In the genomic region with DNA sequence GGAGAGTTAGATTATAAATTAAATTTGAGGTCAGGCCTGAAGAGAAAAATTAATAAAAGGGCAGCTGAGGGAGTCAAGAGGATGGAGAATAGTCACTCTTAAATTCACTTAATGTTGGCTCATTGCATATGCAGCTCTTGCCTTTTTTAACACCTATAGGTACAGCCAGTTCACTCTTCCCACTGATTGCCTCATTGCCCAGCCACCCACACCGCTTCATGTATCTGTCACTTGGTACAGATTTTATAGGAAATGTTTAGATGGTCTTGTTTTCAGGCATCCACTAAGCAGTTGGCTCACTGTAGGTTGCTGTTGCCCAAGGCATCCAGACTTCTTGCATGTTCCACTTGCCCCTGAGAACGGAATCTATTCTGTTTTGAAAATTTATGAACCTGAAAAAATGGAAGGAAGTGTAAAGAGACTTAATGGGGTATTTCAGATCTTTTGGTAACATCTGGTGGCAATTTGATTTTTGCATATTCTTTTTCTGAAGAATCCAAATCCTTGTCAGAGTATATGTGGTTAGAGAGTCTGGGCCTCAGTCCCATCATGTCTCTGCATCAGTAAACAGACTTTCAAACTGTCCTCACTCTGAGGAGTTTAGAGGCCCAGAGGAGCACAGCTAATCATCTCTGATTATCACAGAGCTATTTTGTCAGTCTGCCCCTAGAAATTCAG, we compare ENCODE assay signal across 11 cellular contexts.
DNase-seq lines count a peak whose midpoint lies in the region; ATAC-seq lines count a peak whose summit lies in the region.
"Had no signal": no experiment of that assay in that cellular context is flagged by ENCODE, and none has a peak within 500 bp of the region (broad histone marks: within the 10 kb centered on the region; RNA-seq: fewer than 3 reads in every experiment).

No MANE protein-coding gene starts in this region.

- peak overlapping the region; percentile 81 to 85 for H3K27ac Mint-ChIP-seq in T-cell
- H3K27ac Mint-ChIP-seq in central memory CD8-positive, alpha-beta T cell (ENCODE audit: low read depth): peak overlapping the region; percentile 73

- DNase-seq in T-cell (peak in 1 of 34 experiments; percentile 4), 8988T (no peak)
- DNase-seq in central memory CD8-positive, alpha-beta T cell (ENCODE audit: low spot score in 2 of 2): no peak
- DNase-seq in stimulated activated CD4-positive, alpha-beta T cell treated with anti-CD3 and anti-CD28 coated beads, Interleukin-4, amount 100 ng/mL, for 48 hours (ENCODE audit: low read depth in 2 of 2): peak; percentile 16 to 25
- DNase-seq: NCI-H1930, SHP77 treated with DMSO at 0.1 percent for 48 hours had no signal

- peak overlapping the region; percentile 36; the same call in 1 of the 2 replicates for H3K4me3 ChIP-seq in GM08714 (ENCODE audit: low read length)
- H3K4me3 ChIP-seq: smooth muscle cell had no signal

- H3K4me3 Mint-ChIP-seq in T-cell: peak overlapping the region; percentile 32 to 63 (median 34)
- peak overlapping the region; percentile 55 for H3K4me3 Mint-ChIP-seq in central memory CD8-positive, alpha-beta T cell

- no peaks in the 10 kb centered on the region for H3K36me3 Mint-ChIP-seq in T-cell
- peaks cover 7% of the 10 kb centered on the region for H3K36me3 Mint-ChIP-seq in central memory CD8-positive, alpha-beta T cell (ENCODE audit: insufficient read depth)

- no peaks in the 10 kb centered on the region for H3K9me3 Mint-ChIP-seq in T-cell
- H3K9me3 Mint-ChIP-seq in central memory CD8-positive, alpha-beta T cell: no peaks in the 10 kb centered on the region

- CTCF ChIA-PET in T-cell (lab: Charles Lee): no interaction called here

- ATAC-seq in T-cell (replicated peaks in 1 of 4) (no peak), GM21737 (IDR thresholded peaks at IDR 0.05; ENCODE audit: unreplicated experiment) (no peak), GM21381 (IDR thresholded peaks at IDR 0.05; ENCODE audit: unreplicated experiment) (no peak), HG02973 (IDR thresholded peaks at IDR 0.05; ENCODE audit: unreplicated experiment) (no peak)
- ATAC-seq in central memory CD8-positive, alpha-beta T cell (replicated peaks; ENCODE audit: extremely low read depth, poor library complexity, severe bottlenecking): no peak

- H3K27me3 Mint-ChIP-seq in T-cell: no peaks in the 10 kb centered on the region
- H3K27me3 Mint-ChIP-seq in central memory CD8-positive, alpha-beta T cell: no peaks in the 10 kb centered on the region

- POLR2A ChIA-PET in T-cell (lab: Charles Lee): interaction anchor here in 1 of 2 donors (0.6 kb wide), 1 partner anchor 109 kb away, joined by 3 read pairs; no protein-coding TSS in a partner anchor

- H3K4me1 Mint-ChIP-seq in T-cell: peaks cover 87 to 91% (median 89%) of the 10 kb centered on the region in 3 donors
- peaks cover 77% of the 10 kb centered on the region for H3K4me1 Mint-ChIP-seq in central memory CD8-positive, alpha-beta T cell

Comparison
In these comparisons a context has a peak if more than half of its experiments do, and no peak if none do; other contexts are left out.
1. DNase-seq: peak in stimulated activated CD4-positive, alpha-beta T cell treated with anti-CD3 and anti-CD28 coated beads, Interleukin-4, amount 100 ng/mL, for 48 hours (2 of 2); none in central memory CD8-positive, alpha-beta T cell (0 of 2) and 8988T (single experiment).